Comparison of ENCODE assay signal across 8 cellular contexts in genomic region chr19:29812080-29812880, GRCh38. TPM values are rescaled to one million over a fixed set of nuclear protein-coding genes. Genes with fewer than 3 reads are reported as not detected.
A peak's percentile ranks its signal among the peaks of the same experiment; 100 is the strongest.
DNase-seq lines count a peak whose midpoint lies in the region; ATAC-seq and TF ChIP-seq lines count a peak whose summit lies in the region.

No MANE protein-coding gene starts in this region.

- peaks cover 33% of the 10 kb centered on the region for H3K36me3 Mint-ChIP-seq in T-helper 1 cell treated with Interleukin-12 subunit alpha and Interleukin-12 subunit beta and Interleukin-4 antibody, amounts not matched to agents 30 μg/mL and 1 μg/mL, for 36 hours (ENCODE audit: low read depth)
- peaks cover 4% of the 10 kb centered on the region for H3K36me3 Mint-ChIP-seq in endodermal cell (ENCODE audit: low read depth)

- DNase-seq in endodermal cell (peak; percentile 61), SW480 (ENCODE audit: low spot score) (no peak), NCI-H128 (lab: John Stamatoyannopoulos, UW; ENCODE audit: unreplicated experiment) (no peak)

- TF ChIP-seq CTCF in endodermal cell (conservative IDR thresholded peaks at IDR 0.05), result no peak

- H3K27me3 ChIP-seq in endodermal cell (ENCODE audit: control insufficient read depth, insufficient read depth, low read length, poor library complexity, severe bottlenecking) (no peaks in the 10 kb centered on the region), neuron (ENCODE audit: insufficient read depth, low read length) (no peaks in the 10 kb centered on the region)

- H3K4me1 Mint-ChIP-seq in T-helper 1 cell treated with Interleukin-12 subunit alpha and Interleukin-12 subunit beta and Interleukin-4 antibody, amounts not matched to agents 30 μg/mL and 1 μg/mL, for 36 hours (ENCODE audit: low read depth), result peaks cover 34% of the 10 kb centered on the region
- H3K4me1 Mint-ChIP-seq in endodermal cell, result peaks cover 2% of the 10 kb centered on the region

- peaks cover 21% of the 10 kb centered on the region for H3K36me3 ChIP-seq in endodermal cell (ENCODE audit: control insufficient read depth, insufficient read depth, low read length)
- H3K36me3 ChIP-seq in neuron (ENCODE audit: insufficient read depth, low read length), result peaks cover 10% of the 10 kb centered on the region

- H3K4me3 Mint-ChIP-seq in T-helper 1 cell treated with Interleukin-12 subunit alpha and Interleukin-12 subunit beta and Interleukin-4 antibody, amounts not matched to agents 30 μg/mL and 1 μg/mL, for 36 hours, result peak overlapping the region; percentile 96
- H3K4me3 Mint-ChIP-seq in endodermal cell, result peak overlapping the region; percentile 79

- H3K27ac Mint-ChIP-seq in T-helper 1 cell treated with Interleukin-12 subunit alpha and Interleukin-12 subunit beta and Interleukin-4 antibody, amounts not matched to agents 30 μg/mL and 1 μg/mL, for 36 hours, result peak overlapping the region; percentile 70
- H3K27ac Mint-ChIP-seq in endodermal cell, result peak overlapping the region; percentile 76

- no peak overlapping the region for H2AFZ ChIP-seq in neuron (ENCODE audit: low read depth, low read length)

- no peak overlapping the region for H3K27ac ChIP-seq in endodermal cell (ENCODE audit: low read depth, low read length)

- H3K4me1 ChIP-seq in endodermal cell (ENCODE audit: control insufficient read depth, insufficient read depth, low read length) (no peaks in the 10 kb centered on the region), neuron (ENCODE audit: insufficient read depth, low read length) (peaks cover 2% of the 10 kb centered on the region)

- 5 to 8% methylated on average over 9 to 100 of the region's 104 CpGs for WGBS in endodermal cell (ENCODE audit: insufficient coverage in 1 of 2, insufficient read length in 1 of 2), 2 experiments

- H3K9me3 ChIP-seq in endodermal cell (ENCODE audit: control insufficient read depth, low read length) (no peaks in the 10 kb centered on the region), neuron (ENCODE audit: low read length) (no peaks in the 10 kb centered on the region)

- ATAC-seq in GM18519 (IDR thresholded peaks at IDR 0.05; ENCODE audit: low FRiP score, unreplicated experiment) (peak; percentile 21), HG02840 (IDR thresholded peaks at IDR 0.05; ENCODE audit: low FRiP score, unreplicated experiment) (peak; percentile 16), HG03045 (IDR thresholded peaks at IDR 0.05; ENCODE audit: unreplicated experiment) (no peak)

- no peaks in the 10 kb centered on the region for H3K27me3 Mint-ChIP-seq in T-helper 1 cell treated with Interleukin-12 subunit alpha and Interleukin-12 subunit beta and Interleukin-4 antibody, amounts not matched to agents 30 μg/mL and 1 μg/mL, for 36 hours (ENCODE audit: low read depth)
- no peaks in the 10 kb centered on the region for H3K27me3 Mint-ChIP-seq in endodermal cell (ENCODE audit: insufficient read depth)

- H3K4me3 ChIP-seq in endodermal cell (ENCODE audit: low read length) (peak overlapping the region; percentile 72), neuron (ENCODE audit: low read length) (peak overlapping the region; percentile 43)

- H3K9me3 Mint-ChIP-seq in T-helper 1 cell treated with Interleukin-12 subunit alpha and Interleukin-12 subunit beta and Interleukin-4 antibody, amounts not matched to agents 30 μg/mL and 1 μg/mL, for 36 hours, result no peaks in the 10 kb centered on the region
- no peaks in the 10 kb centered on the region for H3K9me3 Mint-ChIP-seq in endodermal cell

- no peak overlapping the region for H3K9ac ChIP-seq in endodermal cell (ENCODE audit: extremely low read depth, low read length, poor library complexity, severe bottlenecking)

RNA-seq across cellular contexts. Expression of gene CCNE1, which starts 0.5 kb away (rescaled TPM):
- 10 to 100 TPM; 33.3 to 34.9 TPM for total RNA-seq in endodermal cell
- 16.2 TPM for polyA plus RNA-seq in endodermal cell (2013, experiment 1 of 2)
- polyA plus RNA-seq in endodermal cell (2013, experiment 2 of 2), result 15.1 TPM
